ENCODE assay signal across 8 cellular contexts in genomic region chr12:76559277-76560082, GRCh38. TPM values are rescaled to one million over a fixed set of nuclear protein-coding genes. Genes with fewer than 3 reads are reported as not detected.
DNase-seq lines count a peak whose midpoint lies in the region; TF ChIP-seq lines count a peak whose summit lies in the region.

Gene OSBPL8, minus strand, starts transcription at chr12:76559771. Its CDS starts 72,220 bp downstream, at chr12:76487551.

- WGBS in H9 (ENCODE audit: extremely low coverage, insufficient read length, low lambda C conversion rate) = no CpG with 5 or more reads among the region's 85 CpGs
- 0 to 1% (median 0%) methylated on average over 44 to 85 of the region's 85 CpGs for WGBS in stomach, 5 donors

- H2BK120ac ChIP-seq in H9 (ENCODE audit: low read depth, low read length, poor library complexity, severe bottlenecking) = no peak within 1 kb of the TSS

- peaks cover 25 to 26% of the 10 kb centered on the region in 2 experiments for H3K4me1 Mint-ChIP-seq in H9

- H3K14ac ChIP-seq in H9 (ENCODE audit: insufficient read depth, low read length) = peak within 1 kb of the TSS; percentile 83

- no peaks in the 10 kb centered on the region for H3K9me3 Mint-ChIP-seq in H9

- no peak within 1 kb of the TSS for H3K56ac ChIP-seq in H9 (ENCODE audit: insufficient read length, low read depth, low read length)

- no peaks in the 10 kb centered on the region for H4K20me1 ChIP-seq in H9 (ENCODE audit: control insufficient read depth, insufficient read depth, insufficient read length)
- H4K20me1 ChIP-seq in neural cell (ENCODE audit: insufficient read depth) = no peaks in the 10 kb centered on the region

- H3K27ac Mint-ChIP-seq in H9 = peak within 1 kb of the TSS; percentile 97; a peak in 6 of 7 replicates

- H3K36me3 ChIP-seq in neural cell (ENCODE audit: insufficient read depth, low read length) = no peaks in the 10 kb centered on the region
- H3K36me3 ChIP-seq in stomach = no peaks in the 10 kb centered on the region

- no peak within 1 kb of the TSS for H3K4ac ChIP-seq in H9 (ENCODE audit: low read depth, low read length)

- no peaks in the 10 kb centered on the region for H3K27me3 Mint-ChIP-seq in H9 (ENCODE audit: low read depth)

- no peak within 1 kb of the TSS for H2AFZ ChIP-seq in H9 (ENCODE audit: low read length)
- peak within 1 kb of the TSS; percentile 98 for H2AFZ ChIP-seq in neural cell (ENCODE audit: low read depth, low read length)

- H4K8ac ChIP-seq in H9 (replicated peaks; ENCODE audit: insufficient read length, low read depth, low read length) = no peak within 1 kb of the TSS

- in situ Hi-C loops in G401 (cut with HindIII; ENCODE audit: low sequenced_read_pairs) = no loop called here

- TF ChIP-seq CTCF in H9 (conservative IDR thresholded peaks at IDR 0.05) (peak; percentile 21; the same call in 1 of the 3 replicates), neural cell (IDR thresholded peaks at IDR 0.05; ENCODE audit: poor library complexity, severe bottlenecking) (peak; percentile 50), stomach (IDR thresholded peaks at IDR 0.05) (peak in 2 of 7 experiments; percentile 20 to 23)

- H3K9ac ChIP-seq in H9 (ENCODE audit: extremely low read depth, insufficient read length, low read length) = peak within 1 kb of the TSS; percentile 78
- H3K9ac ChIP-seq in neural cell (ENCODE audit: low read length) = peak within 1 kb of the TSS; percentile 87

- no peak within 1 kb of the TSS for H3K23ac ChIP-seq in H9 (ENCODE audit: insufficient read length, low read depth, low read length)

- H3K4me1 ChIP-seq in H9 (ENCODE audit: insufficient read depth, low read length) (no peaks in the 10 kb centered on the region; the same call in 1 of the 2 replicates), stomach (peaks cover 7 to 46% (median 32%) of the 10 kb centered on the region in 4 donors)

- H3K18ac ChIP-seq in H9 (ENCODE audit: insufficient read length, low read depth, low read length) = peak within 1 kb of the TSS; percentile 54

- TF ChIP-seq EP300 in neural cell (conservative IDR thresholded peaks at IDR 0.05; ENCODE audit: poor library complexity, severe bottlenecking) (no peak), stomach (IDR thresholded peaks at IDR 0.05) (no peak)

- peak; percentile 94 for DNase-seq in G401 (ENCODE audit: low spot score)
- peak; percentile 99 for DNase-seq in H9
- DNase-seq in M059J (ENCODE audit: low read depth) = peak; percentile 92
- peak; percentile 91 to 93 for DNase-seq in SHP77 (lab: John Stamatoyannopoulos, UW)
- peak; percentile 99 for DNase-seq in activated effector memory CD4-positive, alpha-beta T cell treated with anti-CD3 and anti-CD28 coated beads, Interleukin-2, amount 50 U/mL, for 16 hours
- DNase-seq in fibroblast of the conjunctiva (ENCODE audit: low read depth) = peak; percentile 77
- DNase-seq in stomach = peak; percentile 96

- H2BK20ac ChIP-seq in H9 (ENCODE audit: low read depth, low read length, poor library complexity, severe bottlenecking) = no peak within 1 kb of the TSS

- no peak for TF ChIP-seq RAD21 in neural cell (conservative IDR thresholded peaks at IDR 0.05)

- no peak within 1 kb of the TSS for H4K5ac ChIP-seq in H9 (ENCODE audit: insufficient read length, low read depth, low read length)

- no peak within 1 kb of the TSS for H2BK12ac ChIP-seq in H9 (ENCODE audit: insufficient read length, low read depth, low read length)

- H3K9me3 ChIP-seq in H9 (ENCODE audit: control insufficient read depth, low read depth, low read length) (no peaks in the 10 kb centered on the region), neural cell (ENCODE audit: low read length) (no peaks in the 10 kb centered on the region), stomach (no peaks in the 10 kb centered on the region)

- peak within 1 kb of the TSS; percentile 95 for H3K4me2 ChIP-seq in H9 (ENCODE audit: insufficient read depth, insufficient read length, low read length)
- H3K4me2 ChIP-seq in neural cell (ENCODE audit: low read length) = peak within 1 kb of the TSS; percentile 68

- no peak within 1 kb of the TSS for H2BK5ac ChIP-seq in H9 (ENCODE audit: insufficient read length, low read length)

- H3K4me3 Mint-ChIP-seq in H9 = peak within 1 kb of the TSS; percentile 92 to 96

- H3T11ph ChIP-seq in H9 (ENCODE audit: low read length) = no peak within 1 kb of the TSS

- H3K4me3 ChIP-seq in neural cell (ENCODE audit: low read length) (peak within 1 kb of the TSS; percentile 86), stomach (peak within 1 kb of the TSS; percentile 77 to 94 (median 86))

- no peaks in the 10 kb centered on the region for H3K36me3 Mint-ChIP-seq in H9 (ENCODE audit: insufficient read depth in 1 of 3, low read depth in 3 of 3)

- H3K9me2 ChIP-seq in neural cell (ENCODE audit: insufficient read depth, low read length) = no peaks in the 10 kb centered on the region

- intact Hi-C loops in stomach (cut with DNase I; ENCODE audit: low total_unique reads) = no loop called here

- H4K91ac ChIP-seq in H9 (ENCODE audit: insufficient read length, low read depth, low read length) = no peak within 1 kb of the TSS

- TF ChIP-seq POLR2A in stomach (IDR thresholded peaks at IDR 0.05) = peak in 1 of 4 donors; percentile 44

- no peaks in the 10 kb centered on the region for H3F3A ChIP-seq in neural cell (ENCODE audit: insufficient read depth, low read length, poor library complexity, severe bottlenecking)

- H3K79me1 ChIP-seq in H9 (ENCODE audit: insufficient read depth, low read depth, low read length, poor library complexity, severe bottlenecking) = no peaks in the 10 kb centered on the region

- peaks cover 4% of the 10 kb centered on the region for H3K23me2 ChIP-seq in H9 (ENCODE audit: insufficient read length, low read depth, low read length, poor library complexity, severe bottlenecking)

- no peaks in the 10 kb centered on the region for H3K27me3 ChIP-seq in H9 (ENCODE audit: insufficient read depth, low read length)
- H3K27me3 ChIP-seq in neural cell (ENCODE audit: insufficient read depth, low read depth, low read length) = no peaks in the 10 kb centered on the region
- H3K27me3 ChIP-seq in stomach = no peaks in the 10 kb centered on the region

- H3K27ac ChIP-seq in H9 (ENCODE audit: insufficient read length, low read depth, low read length) (peak within 1 kb of the TSS; percentile 43), neural cell (ENCODE audit: low read length) (peak within 1 kb of the TSS; percentile 82), stomach (peak within 1 kb of the TSS; percentile 74 to 95 (median 91))

- H2AK5ac ChIP-seq in H9 (ENCODE audit: insufficient read length, low read length) = no peak within 1 kb of the TSS

- H2BK15ac ChIP-seq in H9 (ENCODE audit: low read depth, low read length) = no peak within 1 kb of the TSS

- H3K79me2 ChIP-seq in H9 (ENCODE audit: insufficient read depth, low read length) = peaks cover 4% of the 10 kb centered on the region; the same call in 1 of the 2 replicates
- H3K79me2 ChIP-seq in neural cell (replicated peaks; ENCODE audit: insufficient read depth, low read length) = peaks cover 38% of the 10 kb centered on the region

TF ChIP-seq in neural cell, 6 proteins besides CTCF, POLR2A, EP300 and RAD21:
- peak; percentile 30 for TF ChIP-seq MXI1 (conservative IDR thresholded peaks at IDR 0.05; ENCODE audit: poor library complexity, severe bottlenecking)
- no peak for TF ChIP-seq EZH2 (IDR thresholded peaks at IDR 0.05; ENCODE audit: borderline replicate concordance, insufficient read depth, low read length, poor library complexity, severe bottlenecking)
- peak; percentile 93 for TF ChIP-seq POLR2AphosphoS5 (IDR thresholded peaks at IDR 0.05)
- TF ChIP-seq SMC3 (conservative IDR thresholded peaks at IDR 0.05; ENCODE audit: poor library complexity) = no peak
- peak; percentile 12 for TF ChIP-seq TAF1 (IDR thresholded peaks at IDR 0.05; ENCODE audit: low read depth)
- peak; percentile 57 for TF ChIP-seq REST (IDR thresholded peaks at IDR 0.05; ENCODE audit: borderline replicate concordance)

RNA-seq across cellular contexts. Expression of gene OSBPL8, which starts in this region (rescaled TPM):
- 68.4 and 77.0 TPM in 2 replicates for total RNA-seq in G401 (2014; rRNA removed; shearing (Covaris generic))
- total RNA-seq in H9 (2021) = 60.6 and 61.2 TPM in 2 replicates
- total RNA-seq in M059J (2014; rRNA removed; shearing (Covaris generic)) = 32.0 and 44.2 TPM in 2 replicates
- polyA plus RNA-seq in neural cell = 103 and 126 TPM in 2 replicates
- 280 and 349 TPM in 2 replicates for polyA minus RNA-seq in neural cell
- 100 to 1,000 TPM in 3 of 5 donors, 10 to 100 TPM in 2; 27.4 to 147 (median 112) TPM for total RNA-seq in stomach
- polyA plus RNA-seq in stomach = 10 to 100 TPM in 2 of 3 donors, 1 to 10 TPM in 1; 7.7 to 11.2 (median 10.7) TPM

Comparison
In these comparisons a context has a peak if more than half of its experiments do, and no peak if none do; other contexts are left out.
1. Peak in every context shown above with its lines: DNase-seq, H3K4me3 ChIP-seq and H3K27ac ChIP-seq.